Comparison of ENCODE assay signal across 18 cellular contexts in the genomic region with DNA sequence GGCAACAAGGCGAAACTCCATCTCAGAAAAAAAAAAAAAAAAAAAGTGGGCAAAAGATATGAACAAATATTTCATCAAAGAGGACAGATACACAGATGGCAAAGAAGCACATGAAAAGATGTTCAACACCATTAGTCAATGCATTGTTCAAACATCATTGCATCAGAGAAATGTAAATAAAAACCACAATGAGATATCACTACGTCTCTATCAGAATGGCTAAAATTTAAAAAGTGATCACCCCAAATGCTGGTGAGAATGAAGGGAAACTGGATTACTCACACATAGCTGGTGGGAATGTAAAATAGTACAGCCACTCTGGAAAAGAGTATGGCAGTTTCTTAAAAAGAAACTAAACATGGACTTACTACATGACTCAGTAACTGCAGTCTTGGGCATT.
"Had no signal": no experiment of that assay in that cellular context is flagged by ENCODE, and none has a peak within 500 bp of the region (broad histone marks: within the 10 kb centered on the region; RNA-seq: fewer than 3 reads in every experiment).

No MANE protein-coding gene starts in this region.

- FAIRE-seq: islet of Langerhans had no signal

- H2AFZ ChIP-seq: neural progenitor cell had no signal

- H3K4me2 ChIP-seq: neural progenitor cell had no signal

- H3K36me3 ChIP-seq: brain microvascular endothelial cell, esophagus squamous epithelium, neural progenitor cell, ovary, upper lobe of right lung had no signal

- DNase-seq: activated CD4-positive, alpha-beta T cell treated with anti-CD3 and anti-CD28 coated beads, Interleukin-2, amount 10 ng/mL, durations not matched to agents 7 days and 5 days; activated CD4-positive, CD25-positive, alpha-beta regulatory T cell; activated CD8-positive, alpha-beta memory T cell treated with anti-CD3 and anti-CD28 coated beads, Interleukin-2, amount 50 U/mL, for 48 hours; activated gamma-delta T cell treated with Interleukin-2 at 50 U/mL for 16 hours; activated naive CD8-positive, alpha-beta T cell treated with anti-CD3 and anti-CD28 coated beads for 36 hours; activated T-cell treated with anti-CD3 and anti-CD28 coated beads, Interleukin-2, amount 50 U/mL, for 72 hours; brain microvascular endothelial cell; cortex of kidney; effector CD4-positive, alpha-beta T cell; esophagus squamous epithelium; foreskin melanocyte; head of caudate nucleus; ovary; stimulated activated naive CD8-positive, alpha-beta T cell treated with anti-CD3 and anti-CD28 coated beads, Interleukin-15, amount 100 ng/mL, for 72 hours; upper lobe of right lung had no signal

- H3K9me3 ChIP-seq: esophagus squamous epithelium, ovary, upper lobe of right lung had no signal

- H3K4me3 ChIP-seq: esophagus squamous epithelium, neural progenitor cell, ovary, upper lobe of right lung had no signal

- H3K27ac ChIP-seq: brain microvascular endothelial cell, esophagus squamous epithelium, neural progenitor cell, ovary, upper lobe of right lung had no signal

- H3K9ac ChIP-seq: neural progenitor cell had no signal

- ATAC-seq: activated T-cell treated with anti-CD3 and anti-CD28 coated beads, Interleukin-2, amount 50 U/mL, for 72 hours; sciatic nerve; stimulated activated naive CD8-positive, alpha-beta T cell treated with anti-CD3 and anti-CD28 coated beads, Interleukin-15, amount 100 ng/mL, for 72 hours; upper lobe of right lung had no signal

- H3K27me3 ChIP-seq: brain microvascular endothelial cell, esophagus squamous epithelium, neural progenitor cell, ovary, upper lobe of right lung had no signal
